Comparison of ENCODE assay signal across 22 cellular contexts in the genomic region with DNA sequence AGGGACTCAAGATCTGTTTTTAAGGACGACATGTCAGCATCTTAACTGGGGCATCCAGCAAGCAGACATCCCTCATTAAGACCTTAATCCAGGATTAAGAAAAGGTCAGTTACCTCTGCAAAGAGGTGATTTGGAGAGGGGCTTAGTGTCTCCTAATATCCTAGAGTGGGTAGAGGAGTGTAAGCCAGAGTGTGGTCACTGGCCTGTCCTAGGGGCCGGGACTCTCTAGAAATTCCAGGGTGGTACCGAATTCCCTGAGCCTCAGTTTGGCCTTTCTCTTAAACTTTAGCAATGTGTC.
DNase-seq lines count a peak whose midpoint lies in the region; ATAC-seq, FAIRE-seq and TF ChIP-seq lines count a peak whose summit lies in the region.
"Had no signal": no experiment of that assay in that cellular context is flagged by ENCODE, and none has a peak within 500 bp of the region (broad histone marks: within the 10 kb centered on the region; RNA-seq: fewer than 3 reads in every experiment).

No MANE protein-coding gene starts in this region.

- no peak overlapping the region for H2BK15ac ChIP-seq in mesendoderm (replicated peaks; ENCODE audit: low read depth)

- H2AFZ ChIP-seq in Karpas-422 (ENCODE audit: low read length) (no peak overlapping the region), OCI-LY7 (ENCODE audit: low read length) (no peak overlapping the region)

- POLR2A ChIA-PET in OCI-LY7 (lab: Charles Lee) = no interaction called here

- H4K20me1 ChIP-seq in Karpas-422 (ENCODE audit: insufficient read depth, low read depth, low read length) (0 out of 2 replicates have a peak, but pooled peaks cover 3% of the 10 kb centered on the region), OCI-LY7 (ENCODE audit: insufficient read depth, low read length) (no peaks in the 10 kb centered on the region)

- no peak overlapping the region for H3K4me2 ChIP-seq in Karpas-422 (ENCODE audit: low read depth, low read length, poor library complexity, severe bottlenecking)
- no peak overlapping the region for H3K4me2 ChIP-seq in OCI-LY7 (ENCODE audit: low read length)
- H3K4me2 ChIP-seq in mesendoderm (ENCODE audit: low read length) = no peak overlapping the region
- H3K4me2 ChIP-seq: A549 had no signal

- no peak overlapping the region for H4K5ac ChIP-seq in mesendoderm (ENCODE audit: low read length)

- H3K79me2 ChIP-seq in Karpas-422 (ENCODE audit: low read length) (peaks cover 80% of the 10 kb centered on the region), OCI-LY7 (ENCODE audit: insufficient read depth, low read depth, low read length) (no peaks in the 10 kb centered on the region), mesendoderm (ENCODE audit: control insufficient read depth, insufficient read depth, low read length) (no peaks in the 10 kb centered on the region)

- no peak overlapping the region for H3K4me3 Mint-ChIP-seq in endothelial cell (ENCODE audit: unreplicated experiment)
- H3K4me3 Mint-ChIP-seq: CD4-positive, alpha-beta memory T cell had no signal

- CTCF ChIA-PET in OCI-LY7 (lab: Charles Lee; ENCODE audit: unreplicated experiment) = no interaction called here

- no peak for ATAC-seq in GM19395 (IDR thresholded peaks at IDR 0.05; ENCODE audit: unreplicated experiment)
- ATAC-seq: A549, K562 had no signal

- H3K4me1 ChIP-seq in Karpas-422 (ENCODE audit: low read length) (peaks cover 89% of the 10 kb centered on the region), OCI-LY7 (ENCODE audit: insufficient read depth, low read length, poor library complexity, severe bottlenecking) (no peaks in the 10 kb centered on the region), mesendoderm (ENCODE audit: control insufficient read depth, low read depth, low read length) (no peaks in the 10 kb centered on the region)
- H3K4me1 ChIP-seq: BE2C, Caco-2 had no signal

- H3K4me3 ChIP-seq in Karpas-422 (ENCODE audit: low read length) = no peak overlapping the region
- H3K4me3 ChIP-seq in WERI-Rb-1 (ENCODE audit: low read depth, low read length) = peak overlapping the region; percentile 17
- no peak overlapping the region for H3K4me3 ChIP-seq in OCI-LY7 (ENCODE audit: low read depth, low read length, poor library complexity, severe bottlenecking)
- H3K4me3 ChIP-seq in mesendoderm (ENCODE audit: low read length) = no peak overlapping the region
- H3K4me3 ChIP-seq: A549, K562 had no signal

- no peak overlapping the region for H3K4ac ChIP-seq in mesendoderm (ENCODE audit: low read depth, low read length)

- no peaks in the 10 kb centered on the region for H3K36me3 Mint-ChIP-seq in endothelial cell (ENCODE audit: low read depth, unreplicated experiment)
- H3K36me3 Mint-ChIP-seq: CD4-positive, alpha-beta memory T cell had no signal

- H4K8ac ChIP-seq in mesendoderm (ENCODE audit: low read depth, low read length) = no peak overlapping the region

- H2BK120ac ChIP-seq in mesendoderm (ENCODE audit: low read depth, low read length) = no peak overlapping the region

- peak overlapping the region; percentile 47 for H3K27ac ChIP-seq in Karpas-422 (ENCODE audit: low read length)
- peak overlapping the region; percentile 88 for H3K27ac ChIP-seq in WERI-Rb-1
- no peak overlapping the region for H3K27ac ChIP-seq in OCI-LY7 (ENCODE audit: low read depth, low read length, poor library complexity, severe bottlenecking)
- H3K27ac ChIP-seq in mesendoderm (ENCODE audit: low read depth, low read length) = no peak overlapping the region
- H3K27ac ChIP-seq: A549 had no signal

- peaks cover 54% of the 10 kb centered on the region for H3K4me1 Mint-ChIP-seq in endothelial cell (ENCODE audit: unreplicated experiment)

- no peaks in the 10 kb centered on the region for H3K9me2 ChIP-seq in Karpas-422 (replicated peaks; ENCODE audit: insufficient read depth, low read length)
- H3K9me2 ChIP-seq in OCI-LY7 (ENCODE audit: insufficient read depth, low read length) = no peaks in the 10 kb centered on the region

- H3K9ac ChIP-seq in Karpas-422 (ENCODE audit: low read length) (no peak overlapping the region), mesendoderm (ENCODE audit: low read length) (no peak overlapping the region)

- no peak overlapping the region for H2BK5ac ChIP-seq in mesendoderm (ENCODE audit: low read length)

- no peak overlapping the region for H3K56ac ChIP-seq in mesendoderm (ENCODE audit: low read length)

- H3K9me3 Mint-ChIP-seq in endothelial cell (ENCODE audit: unreplicated experiment) = no peaks in the 10 kb centered on the region
- H3K9me3 Mint-ChIP-seq: CD4-positive, alpha-beta memory T cell had no signal

- no peak overlapping the region for H3K23ac ChIP-seq in mesendoderm (ENCODE audit: low read length)

- no CpG with 5 or more reads among the region's 3 CpGs for WGBS in mesendoderm (ENCODE audit: extremely low coverage, insufficient coverage, low lambda C conversion rate)

- H3K27me3 Mint-ChIP-seq in endothelial cell (ENCODE audit: unreplicated experiment) = peaks cover 4% of the 10 kb centered on the region
- H3K27me3 Mint-ChIP-seq: CD4-positive, alpha-beta memory T cell had no signal

- BruUV-seq in OCI-LY7 (replicated peaks; lab: Mats Ljungman, UMichigan) = no TSS peak

- no peak for TF ChIP-seq CTCF in D721Med (IDR thresholded peaks at IDR 0.05; ENCODE audit: insufficient read depth, missing control alignments)
- TF ChIP-seq CTCF in WERI-Rb-1 (IDR thresholded peaks at IDR 0.05; ENCODE audit: low read depth, low read length) = no peak
- no peak for TF ChIP-seq CTCF in endothelial cell (IDR thresholded peaks at IDR 0.05; ENCODE audit: unreplicated experiment)
- TF ChIP-seq CTCF in OCI-LY7 (conservative IDR thresholded peaks at IDR 0.05; ENCODE audit: low read length) = no peak

- no peaks in the 10 kb centered on the region for H3K79me1 ChIP-seq in mesendoderm (ENCODE audit: low read length)

- H3K36me3 ChIP-seq in Karpas-422 (ENCODE audit: insufficient read depth, low read length) (peaks cover 3% of the 10 kb centered on the region), WERI-Rb-1 (no peaks in the 10 kb centered on the region; the same call in 1 of the 2 replicates), OCI-LY7 (ENCODE audit: insufficient read depth, low read length) (no peaks in the 10 kb centered on the region), mesendoderm (ENCODE audit: control insufficient read depth, insufficient read depth, low read length) (no peaks in the 10 kb centered on the region)
- H3K36me3 ChIP-seq: BE2C had no signal

- DNase-seq in D721Med (ENCODE audit: insufficient read length, low spot score) (peak; percentile 65), Karpas-422 (no peak), WERI-Rb-1 (no peak), endothelial cell (ENCODE audit: low spot score) (no peak), OCI-LY7 (ENCODE audit: low spot score) (no peak), mesendoderm (no peak), MV-4-11 (lab: John Stamatoyannopoulos, UW) (no peak)
- DNase-seq: BE2C; Caco-2; CD4-positive, alpha-beta memory T cell; DND-41; GOT3; MM.1S; NCI-H1092; NCI-H1436; NCI-H187 treated with DMSO at 0.1 percent for 48 hours; SHP77 had no signal

- H3K18ac ChIP-seq in mesendoderm (ENCODE audit: low read length) = no peak overlapping the region

- H3K9me3 ChIP-seq in Karpas-422 (ENCODE audit: low read length) (no peaks in the 10 kb centered on the region), WERI-Rb-1 (ENCODE audit: severe bottlenecking) (no peaks in the 10 kb centered on the region), OCI-LY7 (ENCODE audit: low read length) (no peaks in the 10 kb centered on the region)
- H3K9me3 ChIP-seq: A549, BE2C, Caco-2 had no signal

- intact Hi-C loops in OCI-LY7 (cut with micrococcal nuclease; ENCODE audit: unreplicated experiment) = no loop called here

- H3K27ac Mint-ChIP-seq in endothelial cell (ENCODE audit: unreplicated experiment) = peak overlapping the region; percentile 85
- H3K27ac Mint-ChIP-seq: CD4-positive, alpha-beta memory T cell had no signal

- peak; percentile 66 for FAIRE-seq in D721Med (lab: Jason Lieb, UNC)
- FAIRE-seq: A549, GM12891, GM18507, K562 had no signal

- H3K27me3 ChIP-seq in Karpas-422 (ENCODE audit: low read length) (no peaks in the 10 kb centered on the region), WERI-Rb-1 (ENCODE audit: insufficient read depth, low read depth, severe bottlenecking) (no peaks in the 10 kb centered on the region), mesendoderm (ENCODE audit: insufficient read depth, low read length, poor library complexity) (no peaks in the 10 kb centered on the region)
- H3K27me3 ChIP-seq: BE2C had no signal

- no peak overlapping the region for H2AK5ac ChIP-seq in mesendoderm (ENCODE audit: low read length)

Comparison
In these comparisons a context has a peak if more than half of its experiments do, and no peak if none do; other contexts are left out.
1. H3K27ac ChIP-seq: peak in Karpas-422 (single experiment) and WERI-Rb-1 (single experiment); none in OCI-LY7 (single experiment) and mesendoderm (single experiment).